ENCODE assay signal across 31 cellular contexts in genomic region chr5:168975331-168975730, GRCh38.
"Had no signal": no experiment of that assay in that cellular context is flagged by ENCODE, and none has a peak within 500 bp of the region (broad histone marks: within the 10 kb centered on the region; RNA-seq: fewer than 3 reads in every experiment).

No MANE protein-coding gene starts in this region.

- H3K9me3 Mint-ChIP-seq: activated B cell treated with CpG ODN at 0.5 μM for 24 hours; activated CD8-positive, alpha-beta T cell treated with anti-CD3 and anti-CD28 coated beads for 36 hours; activated T-cell treated with anti-CD3 and anti-CD28 coated beads, Interleukin-2, amount 50 U/mL, for 4 hours; activated T-helper 17 cell treated with anti-CD3 and anti-CD28 coated beads, Interleukin-2, amount 50 U/mL, for 72 hours; effector memory CD8-positive, alpha-beta T cell; T-helper 2 cell treated with Interferon-gamma antibody and Interleukin-4, amounts not matched to agents 5 μg/mL and 100 μg/mL, for 36 hours had no signal

- H3K4me3 ChIP-seq: body of pancreas, esophagus muscularis mucosa, gastrocnemius medialis had no signal

- H3K4me3 Mint-ChIP-seq: activated B cell treated with CpG ODN at 0.5 μM for 24 hours; activated CD8-positive, alpha-beta T cell treated with anti-CD3 and anti-CD28 coated beads for 36 hours; activated naive CD8-positive, alpha-beta T cell; activated T-cell treated with anti-CD3 and anti-CD28 coated beads, Interleukin-2, amount 50 U/mL, for 4 hours; activated T-helper 17 cell treated with anti-CD3 and anti-CD28 coated beads, Interleukin-2, amount 50 U/mL, for 72 hours; effector memory CD8-positive, alpha-beta T cell; T-helper 17 cell; T-helper 2 cell treated with Interferon-gamma antibody and Interleukin-4, amounts not matched to agents 5 μg/mL and 100 μg/mL, for 36 hours had no signal

- DNase-seq: activated B cell treated with CpG ODN at 0.5 μM for 24 hours; activated CD4-positive, alpha-beta T cell treated with anti-CD3 and anti-CD28 coated beads for 48 hours; activated CD4-positive, alpha-beta T cell treated with anti-CD3 and anti-CD28 coated beads, Interleukin-2, amount 50 U/mL, for 1 hour; activated CD4-positive, alpha-beta T cell treated with anti-CD3 and anti-CD28 coated beads, Interleukin-2, amount 50 U/mL, for 48 hours; activated CD8-positive, alpha-beta memory T cell treated with anti-CD3 and anti-CD28 coated beads for 24 hours; activated CD8-positive, alpha-beta T cell treated with anti-CD3 and anti-CD28 coated beads for 36 hours; activated effector memory CD4-positive, alpha-beta T cell treated with Interleukin-2 at 50 U/mL for 16 hours; activated gamma-delta T cell treated with Interleukin-2 at 50 U/mL for 16 hours; activated naive CD4-positive, alpha-beta T cell treated with anti-CD3 and anti-CD28 coated beads, Interleukin-2, amount 50 U/mL, for 16 hours; activated naive CD4-positive, alpha-beta T cell treated with Interleukin-2 at 50 U/mL for 16 hours; activated T-cell treated with anti-CD3 and anti-CD28 coated beads, Interleukin-2, amount 50 U/mL, for 4 hours; amniotic stem cell; anterior cingulate cortex; body of pancreas; cortex of kidney; dermis blood vessel endothelial cell; effector CD4-positive, alpha-beta T cell; effector memory CD8-positive, alpha-beta T cell; erythroblast; foreskin keratinocyte; gastrocnemius medialis; glutamatergic neuron; T-helper 1 cell; T-helper 17 cell; T1000; WERI-Rb-1 had no signal

- H3K36me3 Mint-ChIP-seq: activated naive CD8-positive, alpha-beta T cell had no signal

- H3K36me3 ChIP-seq: esophagus muscularis mucosa, gastrocnemius medialis, WERI-Rb-1 had no signal

- H3K4me1 Mint-ChIP-seq: activated B cell treated with CpG ODN at 0.5 μM for 24 hours; activated T-helper 17 cell treated with anti-CD3 and anti-CD28 coated beads, Interleukin-2, amount 50 U/mL, for 72 hours had no signal

- H3K27ac Mint-ChIP-seq: activated B cell treated with CpG ODN at 0.5 μM for 24 hours; activated CD8-positive, alpha-beta T cell treated with anti-CD3 and anti-CD28 coated beads for 36 hours; activated naive CD8-positive, alpha-beta T cell; activated T-helper 17 cell treated with anti-CD3 and anti-CD28 coated beads, Interleukin-2, amount 50 U/mL, for 72 hours; effector memory CD8-positive, alpha-beta T cell; T-helper 17 cell; T-helper 2 cell treated with Interferon-gamma antibody and Interleukin-4, amounts not matched to agents 5 μg/mL and 100 μg/mL, for 36 hours had no signal

- H3K27ac ChIP-seq: body of pancreas, esophagus muscularis mucosa, foreskin keratinocyte, gastrocnemius medialis, WERI-Rb-1 had no signal

- ATAC-seq: activated CD4-positive, CD25-positive, alpha-beta regulatory T cell treated with anti-CD3 and anti-CD28 coated beads, Interleukin-2, amount 50 U/mL, for 24 hours; activated CD8-positive, alpha-beta T cell treated with anti-CD3 and anti-CD28 coated beads for 36 hours; activated T-cell treated with anti-CD3 and anti-CD28 coated beads, Interleukin-2, amount 50 U/mL, for 4 hours; activated T-helper 17 cell treated with anti-CD3 and anti-CD28 coated beads, Interleukin-2, amount 50 U/mL, for 72 hours; body of pancreas; effector memory CD8-positive, alpha-beta T cell; foreskin keratinocyte; gastrocnemius medialis; T-helper 17 cell had no signal

- H3K9me3 ChIP-seq: body of pancreas, esophagus muscularis mucosa, gastrocnemius medialis had no signal

- H3K4me1 ChIP-seq: gastrocnemius medialis had no signal

- H3K27me3 ChIP-seq: body of pancreas, esophagus muscularis mucosa, foreskin keratinocyte, gastrocnemius medialis had no signal
